In genomic region chr3:24192469-24193056, GRCh38 we compare ENCODE assay signal across 18 cellular contexts.
"Had no signal": no experiment of that assay in that cellular context is flagged by ENCODE, and none has a peak within 500 bp of the region (broad histone marks: within the 10 kb centered on the region; RNA-seq: fewer than 3 reads in every experiment).

No MANE protein-coding gene starts in this region.

- H3K36me3 ChIP-seq: pancreas, sigmoid colon, spleen, upper lobe of right lung had no signal

- H3K4me1 Mint-ChIP-seq: activated B cell treated with CpG ODN at 0.5 μM for 24 hours; immature natural killer cell; neural crest cell; stimulated activated memory B cell treated with anti-CD40 and anti-IgM and Interleukin-4, amounts not matched to agents 10 μg/mL and 1 μg/mL and 100 μg/mL, for 72 hours had no signal

- H3K27me3 ChIP-seq: pancreas, sigmoid colon, spleen, testis, upper lobe of right lung had no signal

- H3K27ac ChIP-seq: pancreas, sigmoid colon, spleen, testis, upper lobe of right lung had no signal

- ATAC-seq: esophagus mucosa; left ventricle myocardium superior; pancreas; stimulated activated memory B cell treated with anti-CD40 and anti-IgM and Interleukin-4, amounts not matched to agents 10 μg/mL and 1 μg/mL and 100 μg/mL, for 72 hours; upper lobe of right lung had no signal

- H3K4me3 Mint-ChIP-seq: activated B cell treated with CpG ODN at 0.5 μM for 24 hours; activated CD4-positive, alpha-beta memory T cell treated with anti-CD3 and anti-CD28 coated beads for 36 hours; activated naive CD8-positive, alpha-beta T cell; dendritic cell treated with granulocyte-macrophage colony-stimulating factor and Interleukin-4, amounts not matched to agents 40 ng/mL and 50 ng/mL, for 4 days; immature natural killer cell; neural crest cell; stimulated activated memory B cell treated with anti-CD40 and anti-IgM and Interleukin-4, amounts not matched to agents 10 μg/mL and 1 μg/mL and 100 μg/mL, for 72 hours had no signal

- H3K27me3 Mint-ChIP-seq: activated naive CD8-positive, alpha-beta T cell; dendritic cell treated with granulocyte-macrophage colony-stimulating factor and Interleukin-4, amounts not matched to agents 40 ng/mL and 50 ng/mL, for 4 days; stimulated activated memory B cell treated with anti-CD40 and anti-IgM and Interleukin-4, amounts not matched to agents 10 μg/mL and 1 μg/mL and 100 μg/mL, for 72 hours had no signal

- H3K4me3 ChIP-seq: pancreas, sigmoid colon, spleen, testis, upper lobe of right lung had no signal

- H3K9me3 ChIP-seq: pancreas, sigmoid colon, spleen, testis, upper lobe of right lung had no signal

- H3K4me1 ChIP-seq: pancreas, spleen, upper lobe of right lung had no signal

- H3K27ac Mint-ChIP-seq: activated B cell treated with CpG ODN at 0.5 μM for 24 hours; activated CD4-positive, alpha-beta memory T cell treated with anti-CD3 and anti-CD28 coated beads for 36 hours; activated naive CD8-positive, alpha-beta T cell; dendritic cell treated with granulocyte-macrophage colony-stimulating factor and Interleukin-4, amounts not matched to agents 40 ng/mL and 50 ng/mL, for 4 days; immature natural killer cell; stimulated activated memory B cell treated with anti-CD40 and anti-IgM and Interleukin-4, amounts not matched to agents 10 μg/mL and 1 μg/mL and 100 μg/mL, for 72 hours had no signal

- DNase-seq: activated B cell treated with CpG ODN at 0.5 μM for 24 hours; activated CD4-positive, alpha-beta memory T cell treated with anti-CD3 and anti-CD28 coated beads for 36 hours; activated CD4-positive, alpha-beta T cell treated with anti-CD3 and anti-CD28 coated beads for 4 hours; activated T-cell treated with anti-CD3 and anti-CD28 coated beads for 4 hours; effector CD8-positive, alpha-beta T cell; immature natural killer cell; left ventricle myocardium superior; pancreas; sigmoid colon; spleen; stimulated activated CD4-positive, alpha-beta T cell treated with anti-CD3 and anti-CD28 coated beads, Interleukin-4, amount 100 ng/mL, for 4 hours; testis; upper lobe of right lung had no signal

- H3K36me3 Mint-ChIP-seq: activated CD4-positive, alpha-beta memory T cell treated with anti-CD3 and anti-CD28 coated beads for 36 hours; activated naive CD8-positive, alpha-beta T cell; immature natural killer cell; stimulated activated memory B cell treated with anti-CD40 and anti-IgM and Interleukin-4, amounts not matched to agents 10 μg/mL and 1 μg/mL and 100 μg/mL, for 72 hours had no signal

- H3K9me3 Mint-ChIP-seq: activated B cell treated with CpG ODN at 0.5 μM for 24 hours; activated CD4-positive, alpha-beta memory T cell treated with anti-CD3 and anti-CD28 coated beads for 36 hours; dendritic cell treated with granulocyte-macrophage colony-stimulating factor and Interleukin-4, amounts not matched to agents 40 ng/mL and 50 ng/mL, for 4 days; immature natural killer cell; neural crest cell; stimulated activated memory B cell treated with anti-CD40 and anti-IgM and Interleukin-4, amounts not matched to agents 10 μg/mL and 1 μg/mL and 100 μg/mL, for 72 hours had no signal
